In the genomic region with DNA sequence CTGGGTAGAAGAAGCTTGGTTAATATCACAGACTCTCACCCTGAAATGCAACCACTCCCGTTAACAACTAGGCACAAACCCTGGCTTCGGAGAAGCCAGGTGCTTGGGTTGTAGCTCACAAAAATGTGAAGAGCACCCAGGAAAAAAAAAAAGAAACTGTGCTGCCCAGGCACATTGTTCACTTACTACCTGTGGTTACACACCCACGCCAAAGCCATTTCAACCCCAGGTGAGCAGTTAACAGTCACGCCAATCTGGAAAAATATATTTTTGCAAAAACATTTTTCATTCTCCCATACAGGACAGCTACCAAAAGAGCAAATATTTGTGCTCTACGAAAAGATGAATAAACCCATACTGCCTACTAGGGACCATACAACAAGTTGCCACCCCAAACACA, we compare ENCODE assay signal across 25 cellular contexts. TPM values are rescaled to one million over a fixed set of nuclear protein-coding genes. Genes with fewer than 3 reads are reported as not detected.
A peak's percentile ranks its signal among the peaks of the same experiment; 100 is the strongest.
DNase-seq lines count a peak whose midpoint lies in the region; ATAC-seq and TF ChIP-seq lines count a peak whose summit lies in the region.
"Had no signal": no experiment of that assay in that cellular context is flagged by ENCODE, and none has a peak within 500 bp of the region (broad histone marks: within the 10 kb centered on the region; RNA-seq: fewer than 3 reads in every experiment).

No MANE protein-coding gene starts in this region.

- no peaks in the 10 kb centered on the region for H3K36me3 Mint-ChIP-seq in nephron (ENCODE audit: low read depth)
- peaks cover 2% of the 10 kb centered on the region for H3K36me3 Mint-ChIP-seq in activated T-cell treated with anti-CD3 and anti-CD28 coated beads, Interleukin-2, amount 50 U/mL, for 4 hours (ENCODE audit: insufficient read depth)
- H3K36me3 Mint-ChIP-seq: natural killer cell had no signal

- no peak overlapping the region for H3K4me3 Mint-ChIP-seq in nephron
- no peak overlapping the region for H3K4me3 Mint-ChIP-seq in activated T-cell treated with anti-CD3 and anti-CD28 coated beads, Interleukin-2, amount 50 U/mL, for 4 hours
- H3K4me3 Mint-ChIP-seq: activated CD4-positive, alpha-beta memory T cell treated with anti-CD3 and anti-CD28 coated beads for 36 hours; brain; natural killer cell; stimulated activated naive B cell treated with anti-CD40 and anti-IgM and Interleukin-4, amounts not matched to agents 10 μg/mL and 1 μg/mL and 100 μg/mL, for 72 hours had no signal

- H3K9me3 ChIP-seq in body of pancreas: no peaks in the 10 kb centered on the region
- no peaks in the 10 kb centered on the region for H3K9me3 ChIP-seq in upper lobe of right lung

- H3K27ac Mint-ChIP-seq in nephron: peak overlapping the region; percentile 92 to 94 (median 93)
- H3K27ac Mint-ChIP-seq: activated CD4-positive, alpha-beta memory T cell treated with anti-CD3 and anti-CD28 coated beads for 36 hours; natural killer cell; stimulated activated naive B cell treated with anti-CD40 and anti-IgM and Interleukin-4, amounts not matched to agents 10 μg/mL and 1 μg/mL and 100 μg/mL, for 72 hours had no signal

- H3K9me3 Mint-ChIP-seq in nephron: no peaks in the 10 kb centered on the region
- no peaks in the 10 kb centered on the region for H3K9me3 Mint-ChIP-seq in activated T-cell treated with anti-CD3 and anti-CD28 coated beads, Interleukin-2, amount 50 U/mL, for 4 hours
- H3K9me3 Mint-ChIP-seq: natural killer cell had no signal

- no peaks in the 10 kb centered on the region for H3K27me3 Mint-ChIP-seq in nephron (ENCODE audit: low read depth)
- H3K27me3 Mint-ChIP-seq in activated T-cell treated with anti-CD3 and anti-CD28 coated beads, Interleukin-2, amount 50 U/mL, for 4 hours (ENCODE audit: low read depth): no peaks in the 10 kb centered on the region
- H3K27me3 Mint-ChIP-seq: activated CD4-positive, alpha-beta memory T cell treated with anti-CD3 and anti-CD28 coated beads for 36 hours; stimulated activated naive B cell treated with anti-CD40 and anti-IgM and Interleukin-4, amounts not matched to agents 10 μg/mL and 1 μg/mL and 100 μg/mL, for 72 hours had no signal

- DNase-seq in NCI-H2107 treated with DMSO at 0.1 percent for 48 hours (lab: John Stamatoyannopoulos, UW; ENCODE audit: unreplicated experiment): peak; percentile 29
- DNase-seq in NCI-H2107 (lab: John Stamatoyannopoulos, UW): no peak
- no peak for DNase-seq in body of pancreas
- DNase-seq in upper lobe of right lung: no peak
- no peak for DNase-seq in activated T-cell treated with anti-CD3 and anti-CD28 coated beads, Interleukin-2, amount 50 U/mL, for 4 hours
- DNase-seq in DMS 273 treated with DMSO at 0.1 percent for 48 hours (lab: John Stamatoyannopoulos, UW): no peak
- DNase-seq: activated CD4-positive, alpha-beta memory T cell treated with anti-CD3 and anti-CD28 coated beads for 36 hours; activated CD4-positive, CD25-positive, alpha-beta regulatory T cell; activated gamma-delta T cell; DND-41; effector memory CD4-positive, alpha-beta T cell; foreskin fibroblast; left colon; midbrain; natural killer cell; NCI-H1105; NCI-H446; right cardiac atrium; stimulated activated CD4-positive, alpha-beta T cell treated with anti-CD3 and anti-CD28 coated beads, Interleukin-4, amount 100 ng/mL, for 1 hour; stimulated activated naive B cell treated with anti-CD40 and anti-IgM and Interleukin-4, amounts not matched to agents 10 μg/mL and 1 μg/mL and 100 μg/mL, for 72 hours; T-helper 9 cell had no signal

- H3K4me1 ChIP-seq in body of pancreas: peaks cover 67% of the 10 kb centered on the region
- H3K4me1 ChIP-seq in upper lobe of right lung: peaks cover 50% of the 10 kb centered on the region

- intact Hi-C loops in body of pancreas (cut with DNase I) (no loop called here), upper lobe of right lung (cut with DNase I) (no loop called here)

- TF ChIP-seq POLR2A in body of pancreas (IDR thresholded peaks at IDR 0.05): no peak

- ATAC-seq in body of pancreas: no peak
- no peak for ATAC-seq in upper lobe of right lung
- ATAC-seq in activated T-cell treated with anti-CD3 and anti-CD28 coated beads, Interleukin-2, amount 50 U/mL, for 4 hours: no peak
- no peak for ATAC-seq in HG03039 (IDR thresholded peaks at IDR 0.05; ENCODE audit: unreplicated experiment)
- ATAC-seq: stimulated activated naive B cell treated with anti-CD40 and anti-IgM and Interleukin-4, amounts not matched to agents 10 μg/mL and 1 μg/mL and 100 μg/mL, for 72 hours had no signal

- no peak for TF ChIP-seq CTCF in body of pancreas (IDR thresholded peaks at IDR 0.05)
- TF ChIP-seq CTCF in nephron (IDR thresholded peaks at IDR 0.05; ENCODE audit: unreplicated experiment in 3 of 3): peak in 1 of 3 experiments; percentile 9
- no peak for TF ChIP-seq CTCF in upper lobe of right lung (IDR thresholded peaks at IDR 0.05)

- H3K27ac ChIP-seq in body of pancreas: peak overlapping the region in 3 of 4 donors; percentile 45 to 79 (median 61)
- H3K27ac ChIP-seq in upper lobe of right lung: peak overlapping the region; percentile 58
- H3K27ac ChIP-seq: parathyroid adenoma had no signal

- no peaks in the 10 kb centered on the region for H3K36me3 ChIP-seq in body of pancreas (replicated peaks in 1 of 2; ENCODE audit: insufficient read depth in 1 of 2, low read depth in 2 of 2)
- no peaks in the 10 kb centered on the region for H3K36me3 ChIP-seq in upper lobe of right lung

- H3K4me1 Mint-ChIP-seq in nephron: peaks cover 74% of the 10 kb centered on the region
- H3K4me1 Mint-ChIP-seq in activated T-cell treated with anti-CD3 and anti-CD28 coated beads, Interleukin-2, amount 50 U/mL, for 4 hours (ENCODE audit: low read depth): peaks cover 30% of the 10 kb centered on the region

- H3K4me3 ChIP-seq in body of pancreas (no peak overlapping the region), upper lobe of right lung (no peak overlapping the region)

- WGBS in body of pancreas, 2 donors: 50 to 61% methylated on average over 5 of the region's 5 CpGs

- no peaks in the 10 kb centered on the region for H3K27me3 ChIP-seq in body of pancreas
- no peaks in the 10 kb centered on the region for H3K27me3 ChIP-seq in upper lobe of right lung

RNA-seq across cellular contexts. Expression of gene SIL1, which starts 49.2 kb away (rescaled TPM):
- total RNA-seq in body of pancreas (100 to 1,000 TPM in 1 of 2 donors, 10 to 100 TPM in 1; 57.6 to 124 TPM), upper lobe of right lung (56.9 TPM)
- total RNA-seq in activated T-cell treated with anti-CD3 and anti-CD28 coated beads, Interleukin-2, amount 50 U/mL, for 4 hours: 10 to 100 TPM; 17.8 to 26.1 (median 22.9) TPM
